Comparison of ENCODE assay signal across 8 cellular contexts in genomic region chr1:37808369-37809319, GRCh38. TPM values are rescaled to one million over a fixed set of nuclear protein-coding genes. Genes with fewer than 3 reads are reported as not detected.
DNase-seq lines count a peak whose midpoint lies in the region; ATAC-seq and TF ChIP-seq lines count a peak whose summit lies in the region.

No MANE protein-coding gene starts in this region.

- H3K9me3 ChIP-seq in T-helper 17 cell (ENCODE audit: control insufficient read depth, low read length, poor library complexity, severe bottlenecking) = no peaks in the 10 kb centered on the region

- peak overlapping the region; percentile 97 for H3K4me3 Mint-ChIP-seq in T-helper 17 cell

- DNase-seq in stimulated activated CD4-positive, alpha-beta T cell treated with anti-CD3 and anti-CD28 coated beads, Interleukin-12 subunit alpha, Interleukin-12 subunit beta, amount 100 ng/mL, for 4 hours = peak; percentile 41
- DNase-seq in stimulated activated CD4-positive, alpha-beta T cell treated with anti-CD3 and anti-CD28 coated beads, Interleukin-4, amount 100 ng/mL, for 1 hour = no peak
- DNase-seq in HCEC 1CT (peak; percentile 83), LoVo (ENCODE audit: low spot score) (peak; percentile 60), T-helper 17 cell (peak in 2 of 3 donors; percentile 18 to 46), coronary artery (ENCODE audit: low spot score) (peak; percentile 78), kidney tubule cell (ENCODE audit: low spot score) (peak; percentile 79)
- DNase-seq in stimulated activated CD4-positive, alpha-beta T cell treated with anti-CD3 and anti-CD28 coated beads, Interleukin-1b, Interleukin-23, amount 100 ng/mL, for 48 hours = peak; percentile 33

- TF ChIP-seq CTCF in coronary artery (IDR thresholded peaks at IDR 0.05) = no peak

- peaks cover 32% of the 10 kb centered on the region for H3K4me1 Mint-ChIP-seq in T-helper 17 cell

- peak overlapping the region; percentile 95 for H3K27ac Mint-ChIP-seq in T-helper 17 cell

- ATAC-seq in T-helper 17 cell = peak; percentile 50

- peak overlapping the region; percentile 88 to 98 for H3K27ac ChIP-seq in coronary artery

- H3K36me3 Mint-ChIP-seq in T-helper 17 cell (ENCODE audit: low read depth) = peaks cover 5% of the 10 kb centered on the region

- H3K4me3 ChIP-seq in coronary artery = peak overlapping the region; percentile 91

- no peaks in the 10 kb centered on the region for H3K27me3 Mint-ChIP-seq in T-helper 17 cell

RNA-seq across cellular contexts. Expression of gene YRDC, which starts 0.6 kb away (rescaled TPM):
- 10 to 100 TPM; 26.7 to 31.9 TPM for total RNA-seq in T-helper 17 cell

RNA-seq across cellular contexts. Expression of gene C1orf122, which starts 1.1 kb away (rescaled TPM):
- total RNA-seq in T-helper 17 cell = 10 to 100 TPM; 13.0 to 13.2 TPM

RNA-seq across cellular contexts. Expression of gene MANEAL, which starts 15.0 kb away (rescaled TPM):
- under 1 TPM; 0.73 to 0.92 TPM for total RNA-seq in T-helper 17 cell

RNA-seq across cellular contexts. Expression of gene EPHA10, which starts 43.7 kb away (rescaled TPM):
- total RNA-seq in T-helper 17 cell = under 1 TPM; 0.34 to 0.75 TPM

RNA-seq across cellular contexts. Expression of gene MTF1, which starts 50.7 kb away (rescaled TPM):
- 10 to 100 TPM; 25.5 to 26.6 TPM for total RNA-seq in T-helper 17 cell
